In the genomic region with DNA sequence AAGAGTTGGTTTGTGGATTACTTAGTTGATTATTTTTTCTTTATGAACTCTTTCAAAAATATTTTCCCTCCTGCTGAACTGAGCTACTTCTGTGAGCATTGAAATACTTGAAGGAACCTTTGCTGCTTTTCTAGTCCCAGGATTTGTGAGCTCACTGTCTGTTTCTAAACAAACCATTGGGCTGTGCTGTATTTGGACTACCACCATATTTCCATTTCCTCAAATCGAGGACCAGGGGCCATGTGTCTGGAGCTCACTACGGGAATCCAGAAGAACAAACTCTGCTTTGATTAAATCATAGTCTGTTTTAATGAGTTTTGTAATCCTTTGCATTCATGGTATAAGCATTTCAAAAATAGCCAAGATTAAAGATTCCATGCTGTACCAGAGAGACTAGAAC, we compare ENCODE assay signal across 8 cellular contexts. TPM values are rescaled to one million over a fixed set of nuclear protein-coding genes. Genes with fewer than 3 reads are reported as not detected.
DNase-seq lines count a peak whose midpoint lies in the region; ATAC-seq and TF ChIP-seq lines count a peak whose summit lies in the region.

No MANE protein-coding gene starts in this region.

- ATAC-seq in naive B cell (ENCODE audit: low read depth in 2 of 2) (no peak), GM18861 (IDR thresholded peaks at IDR 0.05; ENCODE audit: unreplicated experiment) (no peak)

- H2AFZ ChIP-seq in Karpas-422 (ENCODE audit: low read length) = no peak overlapping the region

- no peaks in the 10 kb centered on the region for H3K27me3 ChIP-seq in BJ (ENCODE audit: control insufficient read depth, insufficient read depth, low read length)
- no peaks in the 10 kb centered on the region for H3K27me3 ChIP-seq in Karpas-422 (ENCODE audit: low read length)
- H3K27me3 ChIP-seq in breast epithelium = no peaks in the 10 kb centered on the region
- H3K27me3 ChIP-seq in H7 (ENCODE audit: control insufficient read depth, insufficient read depth, low read length) = no peaks in the 10 kb centered on the region; the same call in 1 of the 2 replicates

- H3K27me3 Mint-ChIP-seq in naive B cell = peaks cover 5 to 21% (median 18%) of the 10 kb centered on the region in 3 donors

- POLR2A ChIA-PET in BJ (lab: Charles Lee) = no interaction called here

- peak overlapping the region in 7 of 8 donors; percentile 44 to 99 (median 99) for H3K4me3 Mint-ChIP-seq in naive B cell

- peak overlapping the region; percentile 96 for H3K4me2 ChIP-seq in Karpas-422 (ENCODE audit: low read depth, low read length, poor library complexity, severe bottlenecking)

- H3K79me2 ChIP-seq in Karpas-422 (ENCODE audit: low read length) = peaks cover 58% of the 10 kb centered on the region

- peak overlapping the region in 3 of 6 donors; percentile 22 to 45 (median 33) for H3K27ac Mint-ChIP-seq in naive B cell

- CTCF ChIA-PET in BJ (lab: Yijun Ruan, JAX) = interaction anchor here (0.6 to 2.8 kb wide), 5 partner anchors 12 to 681 kb away, joined by 3 to 12 read pairs (median 3); no protein-coding TSS in a partner anchor

- H3K36me3 ChIP-seq in BJ (ENCODE audit: control insufficient read depth, insufficient read depth, low read length) (peaks cover 2% of the 10 kb centered on the region; the same call in 1 of the 2 replicates), Karpas-422 (ENCODE audit: insufficient read depth, low read length) (peaks cover 21% of the 10 kb centered on the region), breast epithelium (no peaks in the 10 kb centered on the region), H7 (replicated peaks; ENCODE audit: control insufficient read depth, insufficient read depth, low read length) (no peaks in the 10 kb centered on the region; the same call in 1 of the 2 replicates)

- DNase-seq in BJ (ENCODE audit: low read depth) (no peak), Karpas-422 (no peak), breast epithelium (ENCODE audit: low spot score in 2 of 2) (no peak), naive B cell (no peak), SHP77 (lab: John Stamatoyannopoulos, UW) (no peak), H7 (no peak)
- DNase-seq in activated CD4-positive, CD25-positive, alpha-beta regulatory T cell (lab: John Stamatoyannopoulos, UW) = no peak

- H3K4me1 ChIP-seq in Karpas-422 (ENCODE audit: low read length) (peaks cover 19% of the 10 kb centered on the region), breast epithelium (peaks cover 5 to 7% of the 10 kb centered on the region in 2 donors)

- H3K27ac ChIP-seq in Karpas-422 (ENCODE audit: low read length) (no peak overlapping the region), breast epithelium (peak overlapping the region in 1 of 2 donors; percentile 1)

- TF ChIP-seq CTCF in BJ (IDR thresholded peaks at IDR 0.05; ENCODE audit: insufficient read depth, low read depth, low read length) (no peak), breast epithelium (IDR thresholded peaks at IDR 0.05) (no peak)

- H3K9me3 ChIP-seq in Karpas-422 (ENCODE audit: low read length) (no peaks in the 10 kb centered on the region), breast epithelium (no peaks in the 10 kb centered on the region)

- peak overlapping the region; percentile 79 for H3K4me3 ChIP-seq in BJ (ENCODE audit: low read depth, low read length)
- peak overlapping the region; percentile 81 for H3K4me3 ChIP-seq in Karpas-422 (ENCODE audit: low read length)
- peak overlapping the region; percentile 86 to 90 (median 88) for H3K4me3 ChIP-seq in breast epithelium
- no peak overlapping the region for H3K4me3 ChIP-seq in H7 (ENCODE audit: insufficient read depth, low read depth, low read length)

- H3K9ac ChIP-seq in Karpas-422 (ENCODE audit: low read length) = peak overlapping the region; percentile 81

- peaks cover 24 to 44% (median 38%) of the 10 kb centered on the region in 3 donors for H3K4me1 Mint-ChIP-seq in naive B cell

- no peaks in the 10 kb centered on the region for H3K9me2 ChIP-seq in Karpas-422 (replicated peaks; ENCODE audit: insufficient read depth, low read length)

- no peak for TF ChIP-seq POLR2A in breast epithelium (IDR thresholded peaks at IDR 0.05)

- intact Hi-C loops in breast epithelium (cut with DNase I; ENCODE audit: low total_unique reads) = no loop called here

- H4K20me1 ChIP-seq in Karpas-422 (ENCODE audit: insufficient read depth, low read depth, low read length) = peaks cover 11% of the 10 kb centered on the region; the same call in 1 of the 2 replicates

- H3K36me3 Mint-ChIP-seq in naive B cell = peaks cover 0 to 5% of the 10 kb centered on the region in 2 donors

- peaks cover 0 to 2% (median 0%) of the 10 kb centered on the region in 7 donors for H3K9me3 Mint-ChIP-seq in naive B cell

RNA-seq across cellular contexts. Expression of a gene that starts 1.3 kb away (rescaled TPM):
- polyA plus RNA-seq in BJ (2011; rRNA removed) (31.0 and 83.3 TPM in 2 replicates), naive B cell (ENCODE audit: low read depth in 6 of 6) (100 to 1,000 TPM; 165 to 215 (median 182) TPM)
- 5.4 and 7.2 TPM in 2 replicates for polyA minus RNA-seq in BJ (2011; rRNA and poly(A)+ RNA removed)
- 54.9 and 112 TPM in 2 replicates for total RNA-seq in Karpas-422 (2014; rRNA removed; shearing (Covaris generic); ENCODE audit: low replicate concordance)
- total RNA-seq in breast epithelium = 10 to 100 TPM; 88.2 to 93.3 (median 89.7) TPM
- 76.5 and 81.9 TPM in 2 replicates for total RNA-seq in H7 (2014; rRNA removed; shearing (Covaris generic))
